In genomic region chrX:13290891-13291614, GRCh38 we compare ENCODE assay signal across 10 cellular contexts. TPM values are rescaled to one million over a fixed set of nuclear protein-coding genes. Genes with fewer than 3 reads are reported as not detected.
"Had no signal": no experiment of that assay in that cellular context is flagged by ENCODE, and none has a peak within 500 bp of the region (broad histone marks: within the 10 kb centered on the region; RNA-seq: fewer than 3 reads in every experiment).

No MANE protein-coding gene starts in this region.

- DNase-seq: GM23248, GOT3, H7, HCEC 1CT, IMR-90, KBM-7 had no signal

- H3K27ac ChIP-seq: GM23248, KMS-11 had no signal

- H3K9ac ChIP-seq: GM23248, KMS-11 had no signal

- FAIRE-seq: HTR-8/SVneo had no signal

- H3K4me3 ChIP-seq: GM23248 had no signal

- H3K4me2 ChIP-seq: KMS-11 had no signal

- H2AFZ ChIP-seq: GM23248 had no signal

RNA-seq across cellular contexts. Expression of gene ATXN3L, which starts 28.8 kb away (rescaled TPM):
- total RNA-seq: GM23248, H4, H7, HT-29, IMR-90 had no signal
- polyA plus RNA-seq: GM23248, IMR-90 had no signal
